Comparison of ENCODE assay signal across 5 cellular contexts in the genomic region with DNA sequence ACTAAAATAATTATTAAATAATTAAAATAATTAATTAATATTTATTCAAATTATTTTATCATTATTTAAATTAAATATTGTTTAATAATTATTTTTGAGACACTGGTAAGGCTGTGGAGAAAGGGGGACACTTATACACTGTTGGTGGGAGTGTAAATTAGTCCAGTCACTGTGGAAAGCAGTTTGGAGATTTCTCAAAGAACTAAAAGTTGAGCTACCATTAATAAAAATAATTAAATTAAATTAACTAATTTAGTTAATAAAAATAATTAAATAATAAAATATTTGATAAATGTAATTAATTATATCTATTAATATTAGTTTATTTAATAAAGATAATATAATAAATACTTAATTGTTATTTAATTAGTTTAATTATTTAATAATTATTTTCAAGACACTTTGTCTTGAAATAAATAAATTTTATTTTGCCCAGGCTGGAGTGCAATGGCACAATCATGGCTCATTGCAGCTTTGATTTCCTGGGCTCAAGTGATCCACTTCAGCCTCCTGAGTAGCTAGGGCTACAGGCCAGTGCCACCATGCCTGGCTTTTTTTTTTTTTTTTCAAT.
"Had no signal": no experiment of that assay in that cellular context is flagged by ENCODE, and none has a peak within 500 bp of the region (broad histone marks: within the 10 kb centered on the region; RNA-seq: fewer than 3 reads in every experiment).

No MANE protein-coding gene starts in this region.

- DNase-seq: GDM1, GF-D8 had no signal

- FAIRE-seq: GM12891, GM18507 had no signal

- ATAC-seq: GM12878 had no signal

- H3K4me3 ChIP-seq: GM12878 had no signal
